13 cellular contexts compared by ENCODE assay signal in the genomic region with DNA sequence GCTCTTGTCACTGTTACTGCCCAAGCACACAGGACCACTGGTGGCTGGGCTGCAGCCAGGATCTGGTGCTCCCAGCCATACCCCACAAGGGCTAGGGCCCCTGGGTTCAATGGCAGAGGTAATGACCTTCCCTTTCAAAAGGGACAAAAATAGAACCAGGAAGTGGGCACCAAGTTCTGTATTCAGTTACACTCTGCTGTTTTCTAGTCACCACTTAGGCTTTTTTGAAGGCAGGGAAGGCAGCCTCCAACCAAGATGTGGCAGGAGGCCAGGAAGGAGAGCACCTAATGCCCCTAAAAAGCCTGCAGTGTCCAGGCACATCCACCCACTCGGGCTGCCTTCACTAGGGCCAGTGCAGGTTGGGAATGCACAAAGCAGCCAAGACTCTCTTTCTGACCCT. TPM values are rescaled to one million over a fixed set of nuclear protein-coding genes. Genes with fewer than 3 reads are reported as not detected.
DNase-seq lines count a peak whose midpoint lies in the region; ATAC-seq, FAIRE-seq and TF ChIP-seq lines count a peak whose summit lies in the region.
"Had no signal": no experiment of that assay in that cellular context is flagged by ENCODE, and none has a peak within 500 bp of the region (broad histone marks: within the 10 kb centered on the region; RNA-seq: fewer than 3 reads in every experiment).

No MANE protein-coding gene starts in this region.

- H3K4me1 Mint-ChIP-seq in dendritic cell treated with granulocyte-macrophage colony-stimulating factor and Interleukin-4, amounts not matched to agents 40 ng/mL and 50 ng/mL, for 4 days (ENCODE audit: low read depth), result peaks cover 100% of the 10 kb centered on the region
- peaks cover 54% of the 10 kb centered on the region for H3K4me1 Mint-ChIP-seq in stimulated activated memory B cell treated with anti-CD40 and anti-IgM and Interleukin-4, amounts not matched to agents 10 μg/mL and 1 μg/mL and 100 μg/mL, for 72 hours
- H3K4me1 Mint-ChIP-seq in T-helper 17 cell (peaks cover 4% of the 10 kb centered on the region), glutamatergic neuron (ENCODE audit: low read depth, unreplicated experiment) (peaks cover 3% of the 10 kb centered on the region), Caco-2 (ENCODE audit: low read depth, unreplicated experiment) (no peaks in the 10 kb centered on the region)

- H3K4me3 ChIP-seq in Caco-2 (ENCODE audit: low read depth, low read length), result no peak overlapping the region
- H3K4me3 ChIP-seq: lower lobe of right lung, SJCRH30 had no signal

- CTCF ChIA-PET in Caco-2 (lab: Charles Lee), result interaction anchor here (0.7 kb wide), 1 partner anchor 577 kb away, joined by 3 read pairs; no protein-coding TSS in a partner anchor

- peak overlapping the region; percentile 74 for H3K27ac Mint-ChIP-seq in dendritic cell treated with granulocyte-macrophage colony-stimulating factor and Interleukin-4, amounts not matched to agents 40 ng/mL and 50 ng/mL, for 4 days
- peak overlapping the region; percentile 65 for H3K27ac Mint-ChIP-seq in stimulated activated memory B cell treated with anti-CD40 and anti-IgM and Interleukin-4, amounts not matched to agents 10 μg/mL and 1 μg/mL and 100 μg/mL, for 72 hours
- H3K27ac Mint-ChIP-seq in T-helper 17 cell (no peak overlapping the region), glutamatergic neuron (ENCODE audit: unreplicated experiment) (no peak overlapping the region), Caco-2 (ENCODE audit: unreplicated experiment) (no peak overlapping the region)
- H3K27ac Mint-ChIP-seq: activated naive CD8-positive, alpha-beta T cell treated with anti-CD3 and anti-CD28 coated beads, Interleukin-2, amount 50 U/mL, for 24 hours had no signal

- POLR2A ChIA-PET in Caco-2 (lab: Charles Lee), result no interaction called here

- H3K9me3 ChIP-seq in T-helper 17 cell (ENCODE audit: control insufficient read depth, low read length, poor library complexity, severe bottlenecking) (no peaks in the 10 kb centered on the region), Caco-2 (no peaks in the 10 kb centered on the region)
- H3K9me3 ChIP-seq: lower lobe of right lung, SJCRH30 had no signal

- H3K27me3 Mint-ChIP-seq in dendritic cell treated with granulocyte-macrophage colony-stimulating factor and Interleukin-4, amounts not matched to agents 40 ng/mL and 50 ng/mL, for 4 days, result no peaks in the 10 kb centered on the region
- H3K27me3 Mint-ChIP-seq in stimulated activated memory B cell treated with anti-CD40 and anti-IgM and Interleukin-4, amounts not matched to agents 10 μg/mL and 1 μg/mL and 100 μg/mL, for 72 hours, result no peaks in the 10 kb centered on the region
- H3K27me3 Mint-ChIP-seq in T-helper 17 cell (no peaks in the 10 kb centered on the region), glutamatergic neuron (ENCODE audit: unreplicated experiment) (peaks cover 8% of the 10 kb centered on the region), Caco-2 (ENCODE audit: insufficient read depth, unreplicated experiment) (no peaks in the 10 kb centered on the region)
- H3K27me3 Mint-ChIP-seq: activated naive CD8-positive, alpha-beta T cell treated with anti-CD3 and anti-CD28 coated beads, Interleukin-2, amount 50 U/mL, for 24 hours had no signal

- intact Hi-C loops in dendritic cell treated with granulocyte-macrophage colony-stimulating factor and Interleukin-4, amounts not matched to agents 40 ng/mL and 50 ng/mL, for 4 days (cut with micrococcal nuclease), result loop anchor here (5.0 kb wide), 1 partner anchor 37 kb away; no protein-coding TSS in a partner anchor
- intact Hi-C loops in Caco-2 (cut with micrococcal nuclease; ENCODE audit: unreplicated experiment), result no loop called here

- TF ChIP-seq POLR2A in GM12891 (IDR thresholded peaks at IDR 0.05; ENCODE audit: low read depth, low read length), result no peak

- peaks cover 99% of the 10 kb centered on the region for H3K36me3 Mint-ChIP-seq in dendritic cell treated with granulocyte-macrophage colony-stimulating factor and Interleukin-4, amounts not matched to agents 40 ng/mL and 50 ng/mL, for 4 days (ENCODE audit: low read depth)
- H3K36me3 Mint-ChIP-seq in stimulated activated memory B cell treated with anti-CD40 and anti-IgM and Interleukin-4, amounts not matched to agents 10 μg/mL and 1 μg/mL and 100 μg/mL, for 72 hours, result peaks cover 79% of the 10 kb centered on the region
- H3K36me3 Mint-ChIP-seq in T-helper 17 cell (ENCODE audit: low read depth) (peaks cover 17% of the 10 kb centered on the region), glutamatergic neuron (ENCODE audit: unreplicated experiment) (peaks cover 18% of the 10 kb centered on the region), Caco-2 (ENCODE audit: insufficient read depth, unreplicated experiment) (no peaks in the 10 kb centered on the region)

- H3K27me3 ChIP-seq in Caco-2 (replicated peaks; ENCODE audit: control insufficient read depth, insufficient read depth, low read length), result no peaks in the 10 kb centered on the region
- H3K27me3 ChIP-seq: SJCRH30 had no signal

- DNase-seq in GM12891 (ENCODE audit: insufficient read length, low spot score), result no peak
- DNase-seq in NCI-H2029 (lab: John Stamatoyannopoulos, UW), result peak; percentile 58
- DNase-seq in T-helper 17 cell, result no peak
- DNase-seq in glutamatergic neuron, result no peak
- no peak for DNase-seq in Caco-2
- DNase-seq: activated CD4-positive, alpha-beta T cell treated with anti-CD3 and anti-CD28 coated beads, Interleukin-2, amount 50 U/mL, for 48 hours; activated naive CD8-positive, alpha-beta T cell treated with anti-CD3 and anti-CD28 coated beads, Interleukin-2, amount 50 U/mL, for 24 hours; DMS 273 treated with DMSO at 0.1 percent for 48 hours; lower lobe of right lung had no signal

- no peaks in the 10 kb centered on the region for H3K4me1 ChIP-seq in Caco-2
- H3K4me1 ChIP-seq: SJCRH30 had no signal

- H3K36me3 ChIP-seq in Caco-2 (ENCODE audit: control insufficient read depth, insufficient read depth, low read length), result no peaks in the 10 kb centered on the region

- FAIRE-seq in GM12891 (lab: Jason Lieb, UNC), result peak; percentile 47
- FAIRE-seq: urothelium cell line had no signal

- no TSS peak for BruUV-seq in Caco-2 (replicated peaks; lab: Mats Ljungman, UMichigan)

- peak overlapping the region; percentile 48 for H3K4me3 Mint-ChIP-seq in dendritic cell treated with granulocyte-macrophage colony-stimulating factor and Interleukin-4, amounts not matched to agents 40 ng/mL and 50 ng/mL, for 4 days
- no peak overlapping the region for H3K4me3 Mint-ChIP-seq in stimulated activated memory B cell treated with anti-CD40 and anti-IgM and Interleukin-4, amounts not matched to agents 10 μg/mL and 1 μg/mL and 100 μg/mL, for 72 hours
- H3K4me3 Mint-ChIP-seq in T-helper 17 cell, result no peak overlapping the region
- H3K4me3 Mint-ChIP-seq in glutamatergic neuron (ENCODE audit: unreplicated experiment), result no peak overlapping the region
- H3K4me3 Mint-ChIP-seq in Caco-2 (ENCODE audit: unreplicated experiment), result no peak overlapping the region
- H3K4me3 Mint-ChIP-seq: activated naive CD8-positive, alpha-beta T cell treated with anti-CD3 and anti-CD28 coated beads, Interleukin-2, amount 50 U/mL, for 24 hours had no signal

- no peak for TF ChIP-seq CTCF in glutamatergic neuron (IDR thresholded peaks at IDR 0.05; ENCODE audit: partially characterized antibody, unreplicated experiment)
- no peak for TF ChIP-seq CTCF in Caco-2 (IDR thresholded peaks at IDR 0.05; ENCODE audit: insufficient read depth in 1 of 2, low read depth in 1 of 2, low read length in 1 of 2, severe bottlenecking in 1 of 2, unreplicated experiment in 1 of 2)

- H3K9me3 Mint-ChIP-seq in dendritic cell treated with granulocyte-macrophage colony-stimulating factor and Interleukin-4, amounts not matched to agents 40 ng/mL and 50 ng/mL, for 4 days, result no peaks in the 10 kb centered on the region
- H3K9me3 Mint-ChIP-seq in stimulated activated memory B cell treated with anti-CD40 and anti-IgM and Interleukin-4, amounts not matched to agents 10 μg/mL and 1 μg/mL and 100 μg/mL, for 72 hours, result no peaks in the 10 kb centered on the region
- H3K9me3 Mint-ChIP-seq in glutamatergic neuron (ENCODE audit: unreplicated experiment) (peaks cover 4% of the 10 kb centered on the region), Caco-2 (ENCODE audit: unreplicated experiment) (no peaks in the 10 kb centered on the region)
- H3K9me3 Mint-ChIP-seq: activated naive CD8-positive, alpha-beta T cell treated with anti-CD3 and anti-CD28 coated beads, Interleukin-2, amount 50 U/mL, for 24 hours had no signal

- no peak for ATAC-seq in stimulated activated memory B cell treated with anti-CD40 and anti-IgM and Interleukin-4, amounts not matched to agents 10 μg/mL and 1 μg/mL and 100 μg/mL, for 72 hours
- no peak for ATAC-seq in T-helper 17 cell
- ATAC-seq: activated naive CD8-positive, alpha-beta T cell treated with anti-CD3 and anti-CD28 coated beads, Interleukin-2, amount 50 U/mL, for 24 hours had no signal

TF ChIP-seq in GM12891, 5 proteins besides CTCF, POLR2A, EP300 and RAD21:
- TF ChIP-seq POLR2AphosphoS5 (IDR thresholded peaks at IDR 0.05; ENCODE audit: low read depth, low read length) (no peak), SPI1 (IDR thresholded peaks at IDR 0.05; ENCODE audit: low read depth, low read length) (peak; percentile 42; the same call in 1 of the 2 replicates)

RNA-seq across cellular contexts. Expression of gene NOD1, which starts 47.8 kb away (rescaled TPM):
- polyA plus RNA-seq in GM12891 (2012; ENCODE audit: low read depth, missing spikeins), result 5.7 TPM
- total RNA-seq in T-helper 17 cell (10 to 100 TPM; 15.7 to 18.9 TPM), glutamatergic neuron (ENCODE audit: unreplicated experiment) (9.3 TPM), Caco-2 (2022) (5.4 and 7.0 TPM in 2 replicates)

Comparison
In these comparisons a context has a peak if more than half of its experiments do, and no peak if none do; other contexts are left out.
1. H3K27ac Mint-ChIP-seq: peak in dendritic cell treated with granulocyte-macrophage colony-stimulating factor and Interleukin-4, amounts not matched to agents 40 ng/mL and 50 ng/mL, for 4 days (single experiment) and stimulated activated memory B cell treated with anti-CD40 and anti-IgM and Interleukin-4, amounts not matched to agents 10 μg/mL and 1 μg/mL and 100 μg/mL, for 72 hours (single experiment); none in T-helper 17 cell (single experiment), glutamatergic neuron (single experiment) and Caco-2 (single experiment).